7 cellular contexts compared by ENCODE assay signal in genomic region chr1:154970631-154971340, GRCh38. TPM values are rescaled to one million over a fixed set of nuclear protein-coding genes. Genes with fewer than 3 reads are reported as not detected.
DNase-seq lines count a peak whose midpoint lies in the region; ATAC-seq and TF ChIP-seq lines count a peak whose summit lies in the region.

SHC1 (minus strand) TSS chr1:154970747; CDS start chr1:154970526, 221 bp downstream.

- peaks cover 56% of the 10 kb centered on the region for H3K36me3 ChIP-seq in MG63

- peaks cover 49% of the 10 kb centered on the region for H3K36me3 Mint-ChIP-seq in activated B cell treated with CpG ODN at 0.5 μM for 24 hours (ENCODE audit: low read depth)
- H3K36me3 Mint-ChIP-seq in endothelial cell (ENCODE audit: low read depth, unreplicated experiment): peaks cover 38% of the 10 kb centered on the region
- peaks cover 15% of the 10 kb centered on the region for H3K36me3 Mint-ChIP-seq in memory B cell
- peaks cover 19% of the 10 kb centered on the region for H3K36me3 Mint-ChIP-seq in stimulated activated naive CD8-positive, alpha-beta T cell treated with anti-CD3 and anti-CD28 coated beads, Interleukin-15, Interleukin-2, amounts not matched to agents 100 ng/mL and 50 ng/mL, for 24 hours (ENCODE audit: low read depth)

- ATAC-seq in activated B cell treated with CpG ODN at 0.5 μM for 24 hours (ENCODE audit: low read depth) (no peak), memory B cell (ENCODE audit: low read depth) (no peak), HG02798 (IDR thresholded peaks at IDR 0.05; ENCODE audit: poor library complexity, unreplicated experiment) (no peak)

- H3K4me3 ChIP-seq in GM12864 (ENCODE audit: low read depth, low read length) (peak within 1 kb of the TSS; percentile 22), MG63 (peak within 1 kb of the TSS; percentile 45)

- H3K9me3 Mint-ChIP-seq in activated B cell treated with CpG ODN at 0.5 μM for 24 hours: no peaks in the 10 kb centered on the region
- H3K9me3 Mint-ChIP-seq in endothelial cell (ENCODE audit: unreplicated experiment): no peaks in the 10 kb centered on the region
- H3K9me3 Mint-ChIP-seq in memory B cell: no peaks in the 10 kb centered on the region
- H3K9me3 Mint-ChIP-seq in stimulated activated naive CD8-positive, alpha-beta T cell treated with anti-CD3 and anti-CD28 coated beads, Interleukin-15, Interleukin-2, amounts not matched to agents 100 ng/mL and 50 ng/mL, for 24 hours: no peaks in the 10 kb centered on the region

- H3K27me3 ChIP-seq in MG63: no peaks in the 10 kb centered on the region

- H3K4me3 Mint-ChIP-seq in activated B cell treated with CpG ODN at 0.5 μM for 24 hours (peak within 1 kb of the TSS; percentile 1), endothelial cell (ENCODE audit: unreplicated experiment) (no peak within 1 kb of the TSS), memory B cell (no peak within 1 kb of the TSS)
- H3K4me3 Mint-ChIP-seq in stimulated activated naive CD8-positive, alpha-beta T cell treated with anti-CD3 and anti-CD28 coated beads, Interleukin-15, Interleukin-2, amounts not matched to agents 100 ng/mL and 50 ng/mL, for 24 hours: peak within 1 kb of the TSS; percentile 33

- POLR2A ChIA-PET in activated B cell treated with CpG ODN at 0.5 μM for 24 hours (lab: Charles Lee): interaction anchor here (0.6 to 6.9 kb wide), 6 partner anchors 10 to 323 kb away, joined by 4 to 53 read pairs (median 6); partner anchors contain the start of genes FLAD1, PBXIP1, PMVK and PYGO2

- intact Hi-C loops in activated B cell treated with CpG ODN at 0.5 μM for 24 hours (cut with micrococcal nuclease): loop anchor here (10.0 kb wide), 1 partner anchor 204 kb away; the partner anchor contains the start of genes KRTCAP2 and TRIM46

- H3K27me3 Mint-ChIP-seq in activated B cell treated with CpG ODN at 0.5 μM for 24 hours (no peaks in the 10 kb centered on the region), endothelial cell (ENCODE audit: unreplicated experiment) (peaks cover 35% of the 10 kb centered on the region), memory B cell (no peaks in the 10 kb centered on the region)
- no peaks in the 10 kb centered on the region for H3K27me3 Mint-ChIP-seq in stimulated activated naive CD8-positive, alpha-beta T cell treated with anti-CD3 and anti-CD28 coated beads, Interleukin-15, Interleukin-2, amounts not matched to agents 100 ng/mL and 50 ng/mL, for 24 hours

- no peaks in the 10 kb centered on the region for H3K9me3 ChIP-seq in MG63

- CTCF ChIA-PET in activated B cell treated with CpG ODN at 0.5 μM for 24 hours (lab: Charles Lee): interaction anchor here (1.3 to 2.8 kb wide), 4 partner anchors 9 to 114 kb away, joined by 3 to 11 read pairs (median 8); partner anchors contain the start of gene PYGO2

- peak; percentile 45 for DNase-seq in GM12864 (ENCODE audit: low read depth)
- peak; percentile 99 for DNase-seq in MG63
- no peak for DNase-seq in activated B cell treated with CpG ODN at 0.5 μM for 24 hours
- DNase-seq in endothelial cell (ENCODE audit: low spot score): peak; percentile 87
- DNase-seq in memory B cell (ENCODE audit: low spot score in 2 of 2): no peak

- H3K4me1 Mint-ChIP-seq in activated B cell treated with CpG ODN at 0.5 μM for 24 hours (peaks cover 29% of the 10 kb centered on the region), endothelial cell (ENCODE audit: unreplicated experiment) (peaks cover 61% of the 10 kb centered on the region), memory B cell (peaks cover 23% of the 10 kb centered on the region)
- H3K4me1 Mint-ChIP-seq in stimulated activated naive CD8-positive, alpha-beta T cell treated with anti-CD3 and anti-CD28 coated beads, Interleukin-15, Interleukin-2, amounts not matched to agents 100 ng/mL and 50 ng/mL, for 24 hours (ENCODE audit: low read depth): peaks cover 31% of the 10 kb centered on the region

- H3K27ac Mint-ChIP-seq in activated B cell treated with CpG ODN at 0.5 μM for 24 hours (peak within 1 kb of the TSS; percentile 62), endothelial cell (ENCODE audit: unreplicated experiment) (peak within 1 kb of the TSS; percentile 99), memory B cell (peak within 1 kb of the TSS; percentile 67)
- H3K27ac Mint-ChIP-seq in stimulated activated naive CD8-positive, alpha-beta T cell treated with anti-CD3 and anti-CD28 coated beads, Interleukin-15, Interleukin-2, amounts not matched to agents 100 ng/mL and 50 ng/mL, for 24 hours: peak within 1 kb of the TSS; percentile 90

- TF ChIP-seq CTCF in GM12864 (IDR thresholded peaks at IDR 0.05; ENCODE audit: low read depth, low read length, missing control alignments): no peak
- TF ChIP-seq CTCF in activated B cell treated with CpG ODN at 0.5 μM for 24 hours (IDR thresholded peaks at IDR 0.05): no peak
- no peak for TF ChIP-seq CTCF in endothelial cell (IDR thresholded peaks at IDR 0.05; ENCODE audit: unreplicated experiment)

RNA-seq across cellular contexts. Expression of gene SHC1, which starts in this region (rescaled TPM):
- 140 and 175 TPM in 2 replicates for total RNA-seq in MG63 (2014; rRNA removed; shearing (Covaris generic); ENCODE audit: low replicate concordance)
- total RNA-seq in activated B cell treated with CpG ODN at 0.5 μM for 24 hours: 59.3 and 60.9 TPM in 2 replicates
- total RNA-seq in endothelial cell (ENCODE audit: unreplicated experiment): 915 TPM

Comparison
In these comparisons a context has a peak if more than half of its experiments do, and no peak if none do; other contexts are left out.
1. DNase-seq: peak in GM12864 (single experiment), MG63 (single experiment) and endothelial cell (single experiment); none in activated B cell treated with CpG ODN at 0.5 μM for 24 hours (single experiment) and memory B cell (0 of 2).
2. H3K4me3 Mint-ChIP-seq: peak in activated B cell treated with CpG ODN at 0.5 μM for 24 hours (single experiment) and stimulated activated naive CD8-positive, alpha-beta T cell treated with anti-CD3 and anti-CD28 coated beads, Interleukin-15, Interleukin-2, amounts not matched to agents 100 ng/mL and 50 ng/mL, for 24 hours (single experiment); none in endothelial cell (single experiment) and memory B cell (single experiment).
3. Peak in every context shown above with its lines, with median percentiles within 50 percentile points of each other: H3K27ac Mint-ChIP-seq.